ENCODE assay signal across 23 cellular contexts in the genomic region with DNA sequence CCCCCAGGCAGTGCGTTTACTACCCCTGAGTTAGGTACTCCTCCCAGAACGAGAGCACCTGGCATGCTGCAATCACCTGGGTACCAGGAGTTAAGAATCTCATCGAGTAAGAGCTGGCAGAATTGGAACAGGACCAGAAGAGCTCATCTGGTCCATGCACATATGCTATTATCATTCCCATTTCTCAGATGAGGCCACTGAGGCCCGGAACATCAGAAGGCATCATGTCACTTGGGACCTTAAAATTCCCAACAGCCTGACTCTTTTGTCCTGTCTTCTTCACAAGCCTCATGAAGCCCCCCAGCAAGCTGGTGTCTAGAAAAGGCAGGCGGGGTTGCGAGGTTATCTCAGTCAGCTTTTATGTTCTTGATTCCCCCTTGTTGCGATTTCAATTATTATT.
"Had no signal": no experiment of that assay in that cellular context is flagged by ENCODE, and none has a peak within 500 bp of the region (broad histone marks: within the 10 kb centered on the region; RNA-seq: fewer than 3 reads in every experiment).

No MANE protein-coding gene starts in this region.

- H3K4me3 ChIP-seq: MG63 had no signal

- H3K36me3 ChIP-seq: MG63 had no signal

- H3K9me3 ChIP-seq: MG63, SK-N-SH had no signal

- H3K9ac ChIP-seq: SK-N-SH had no signal

- H3K27me3 ChIP-seq: MG63 had no signal

- FAIRE-seq: HTR-8/SVneo, RCC 7860 had no signal

- H3K27ac ChIP-seq: HL-60 had no signal

- H3K4me2 ChIP-seq: SK-N-SH had no signal

- DNase-seq: Karpas-422, KG1, MG63, NCI-H1092, NCI-H1105 treated with DMSO at 0.1 percent for 48 hours, NCI-H1417 treated with DMSO at 0.1 percent for 48 hours, NCI-H146, NCI-H1694 treated with DMSO at 0.1 percent for 48 hours, NCI-H1930, NCI-H2081, NCI-H2107, NCI-H2227 treated with DMSO at 0.1 percent for 48 hours, NCI-H446, NCI-H510A, NCI-H524 treated with DMSO at 0.1 percent for 48 hours, NCI-H69, NCI-H774, RPMI8226, SHP77, SK-N-SH had no signal
